In genomic region chr2:10302479-10303173, GRCh38 we compare ENCODE assay signal across 7 cellular contexts.
DNase-seq lines count a peak whose midpoint lies in the region; ATAC-seq and TF ChIP-seq lines count a peak whose summit lies in the region.

Gene HPCAL1 (plus strand): TSS chr2:10302904. CDS start chr2:10419758, 116,854 bp downstream.

- peak within 1 kb of the TSS; percentile 67 for H3K4me3 ChIP-seq in astrocyte of the cerebellum (ENCODE audit: low read depth, low read length)
- peak within 1 kb of the TSS; percentile 78 for H3K4me3 ChIP-seq in retinal pigment epithelial cell (ENCODE audit: low read length)

- in situ Hi-C loops in GM13977 (cut with MboI; ENCODE audit: low pct_unique_long_range_greater_than_20kb, low sequenced_read_pairs, unreplicated experiment) (no loop called here), astrocyte of the cerebellum (cut with HindIII; ENCODE audit: low sequenced_read_pairs) (no loop called here)

- DNase-seq in GM13977 (ENCODE audit: low spot score) (peak; percentile 97), NCI-H1105 treated with DMSO at 0.1 percent for 48 hours (lab: John Stamatoyannopoulos, UW) (peak; percentile 72), T-helper 22 cell (ENCODE audit: low read depth) (peak; percentile 69), astrocyte of the cerebellum (ENCODE audit: low read depth) (no peak), hippocampal formation (lab: John Stamatoyannopoulos, UW) (peak; percentile 74 to 81), retinal pigment epithelial cell (ENCODE audit: low read depth) (no peak)

- peak; percentile 75 for ATAC-seq in HG02642 (IDR thresholded peaks at IDR 0.05; ENCODE audit: poor library complexity, unreplicated experiment)

- peak; percentile 54 for TF ChIP-seq CTCF in GM13977 (IDR thresholded peaks at IDR 0.05; ENCODE audit: extremely low read depth, insufficient read depth, missing control alignments)
- peak; percentile 56 for TF ChIP-seq CTCF in astrocyte of the cerebellum (IDR thresholded peaks at IDR 0.05; ENCODE audit: low read depth, low read length, missing control alignments)
- TF ChIP-seq CTCF in retinal pigment epithelial cell (conservative IDR thresholded peaks at IDR 0.05; ENCODE audit: low read depth, low read length): peak; percentile 53

Comparison
In these comparisons a context has a peak if more than half of its experiments do, and no peak if none do; other contexts are left out.
1. DNase-seq: peak in GM13977 (single experiment), NCI-H1105 treated with DMSO at 0.1 percent for 48 hours (single experiment), T-helper 22 cell (single experiment) and hippocampal formation (2 of 2); none in astrocyte of the cerebellum (single experiment) and retinal pigment epithelial cell (single experiment).
2. Peak in every context shown above with its lines, with median percentiles within 50 percentile points of each other: CTCF ChIP-seq.